Comparison of ENCODE assay signal across 1 cellular context in genomic region chr9:127224883-127225739, GRCh38.
TF ChIP-seq lines count a peak whose summit lies in the region.

No MANE protein-coding gene starts in this region.

TF ChIP-seq in K562, 482 proteins besides CTCF, POLR2A, EP300 and RAD21 (continued from another document and continues in another):
- TF ChIP-seq ZNF740 (CRISPR knock-in tag; IDR thresholded peaks at IDR 0.05) (peak; percentile 29; the same call in 1 of the 2 replicates), ZNF740 (tag; IDR thresholded peaks at IDR 0.05) (no peak), RHOXF2B (CRISPR knock-in tag; conservative IDR thresholded peaks at IDR 0.05) (no peak), PHF8 (IDR thresholded peaks at IDR 0.05; ENCODE audit: borderline replicate concordance, low read length) (peak; percentile 30; the same call in 1 of the 2 replicates), MTA2 (IDR thresholded peaks at IDR 0.05; ENCODE audit: low read depth) (no peak), ETS1 (conservative IDR thresholded peaks at IDR 0.05; ENCODE audit: control insufficient read depth, low read depth, low read length) (0 out of 2 replicates have a peak, but pooled peaks have one; percentile 53), PHB (CRISPR knock-in tag; IDR thresholded peaks at IDR 0.05) (no peak), SIN3A (IDR thresholded peaks at IDR 0.05; ENCODE audit: borderline replicate concordance in 2 of 2, control insufficient read depth in 1 of 2, low read depth in 2 of 2, low read length in 2 of 2) (peak in 1 of 2 experiments; percentile 60; a peak in 1 of 4 replicates), MYC (IDR thresholded peaks at IDR 0.05; ENCODE audit: low read depth, low read length) (peak; percentile 69), MYC (CRISPR knock-in tag; IDR thresholded peaks at IDR 0.05; ENCODE audit: borderline replicate concordance, low read depth) (no peak), MBD2 (IDR thresholded peaks at IDR 0.05; ENCODE audit: borderline replicate concordance, low read depth) (peak; percentile 95), ZKSCAN3 (CRISPR knock-in tag; IDR thresholded peaks at IDR 0.05) (no peak), NFIX (CRISPR knock-in tag; IDR thresholded peaks at IDR 0.05; ENCODE audit: low read depth) (no peak), CCNT2 (IDR thresholded peaks at IDR 0.05; ENCODE audit: borderline replicate concordance, extremely low read depth, insufficient read length, low read depth, low read length) (peak; percentile 98), ZBTB7A (IDR thresholded peaks at IDR 0.05; ENCODE audit: borderline replicate concordance, control insufficient read depth, low read depth, low read length) (peak; percentile 42; the same call in 1 of the 2 replicates), KLF1 (tag; IDR thresholded peaks at IDR 0.05) (no peak), ILK (tag; IDR thresholded peaks at IDR 0.05; ENCODE audit: borderline replicate concordance, low read depth) (no peak), ZNF589 (CRISPR knock-in tag; IDR thresholded peaks at IDR 0.05; ENCODE audit: low read depth) (no peak), UBTF (IDR thresholded peaks at IDR 0.05; ENCODE audit: borderline replicate concordance in 1 of 2, low read depth in 2 of 2, low read length in 2 of 2) (peak in 1 of 2 experiments; percentile 77; a peak in 1 of 4 replicates), SIN3B (IDR thresholded peaks at IDR 0.05; ENCODE audit: low read depth) (0 out of 2 replicates have a peak, but pooled peaks have one; percentile 25), SRSF7 (optimal IDR thresholded peaks at IDR 0.05; ENCODE audit: low read depth, low read length) (no peak), USF2 (CRISPR knock-in tag; IDR thresholded peaks at IDR 0.05) (peak; percentile 37; the same call in 1 of the 2 replicates), MAX (CRISPR knock-in tag; IDR thresholded peaks at IDR 0.05) (peak; percentile 86), TFAP4 (CRISPR knock-in tag; IDR thresholded peaks at IDR 0.05; ENCODE audit: borderline replicate concordance) (peak; percentile 28; the same call in 1 of the 2 replicates), ARID3B (CRISPR knock-in tag; IDR thresholded peaks at IDR 0.05; ENCODE audit: borderline replicate concordance) (no peak), MNT (conservative IDR thresholded peaks at IDR 0.05) (peak; percentile 64 to 86), NFIC (IDR thresholded peaks at IDR 0.05) (peak; percentile 46; the same call in 1 of the 2 replicates), E2F6 (IDR thresholded peaks at IDR 0.05; ENCODE audit: borderline replicate concordance in 1 of 2, extremely low read depth in 1 of 2, insufficient read depth in 1 of 2, insufficient read length in 1 of 2, low read depth in 1 of 2, low read length in 1 of 2, poor library complexity in 1 of 2, severe bottlenecking in 1 of 2) (peak; percentile 80 to 86), HDAC1 (IDR thresholded peaks at IDR 0.05) (peak in 1 of 2 experiments; percentile 70; a peak in 1 of 4 replicates), KLF13 (tag; IDR thresholded peaks at IDR 0.05; ENCODE audit: borderline replicate concordance, low read depth) (0 out of 2 replicates have a peak, but pooled peaks have one; percentile 36), GATAD2B (IDR thresholded peaks at IDR 0.05; ENCODE audit: borderline replicate concordance) (peak; percentile 54; the same call in 1 of the 2 replicates), MXD1 (CRISPR knock-in tag; IDR thresholded peaks at IDR 0.05; ENCODE audit: borderline replicate concordance, poor library complexity, severe bottlenecking) (peak; percentile 22), MAZ (CRISPR knock-in tag; conservative IDR thresholded peaks at IDR 0.05 in 1 of 2, IDR thresholded peaks at IDR 0.05 in 1 of 2) (peak in 1 of 2 experiments; percentile 63; a peak in 2 of 4 replicates), HMGN3 (IDR thresholded peaks at IDR 0.05; ENCODE audit: borderline replicate concordance, extremely low read depth, insufficient read length, low read depth, low read length) (peak; percentile 77), KHSRP (IDR thresholded peaks at IDR 0.05) (no peak), CBX5 (IDR thresholded peaks at IDR 0.05; ENCODE audit: borderline replicate concordance, low read depth) (no peak), ZNF146 (CRISPR knock-in tag; IDR thresholded peaks at IDR 0.05; ENCODE audit: unreplicated experiment) (no peak), L3MBTL2 (IDR thresholded peaks at IDR 0.05) (peak; percentile 89)
